8 cellular contexts compared by ENCODE assay signal in genomic region chr19:36060430-36060829, GRCh38. TPM values are rescaled to one million over a fixed set of nuclear protein-coding genes. Genes with fewer than 3 reads are reported as not detected.
DNase-seq lines count a peak whose midpoint lies in the region; ATAC-seq and TF ChIP-seq lines count a peak whose summit lies in the region.

No MANE protein-coding gene starts in this region.

- no peaks in the 10 kb centered on the region for H3F3A ChIP-seq in DOHH2 (ENCODE audit: control insufficient read depth, insufficient read depth)

- no peaks in the 10 kb centered on the region for H3K9me2 ChIP-seq in DOHH2 (replicated peaks; ENCODE audit: control insufficient read depth, low read length)

- peaks cover 3% of the 10 kb centered on the region for H4K20me1 ChIP-seq in DOHH2 (ENCODE audit: control insufficient read depth, insufficient read depth, low read depth, low read length)

- H3K9me3 ChIP-seq in DOHH2 (ENCODE audit: control insufficient read depth, insufficient read depth, low read length) (no peaks in the 10 kb centered on the region), prostate gland (no peaks in the 10 kb centered on the region)

- H3K4me3 ChIP-seq in DOHH2 (ENCODE audit: low read length) (no peak overlapping the region), retinal pigment epithelial cell (ENCODE audit: low read length) (no peak overlapping the region), prostate gland (no peak overlapping the region)

- H3K4me2 ChIP-seq in DOHH2 (ENCODE audit: low read length) = no peak overlapping the region

- 78% methylated on average over 4 of the region's 4 CpGs for WGBS in prostate gland

- H3K27me3 ChIP-seq in DOHH2 (ENCODE audit: control insufficient read depth, low read length) (no peaks in the 10 kb centered on the region), prostate gland (replicated peaks; ENCODE audit: insufficient read depth) (no peaks in the 10 kb centered on the region)

- TF ChIP-seq POLR2A in prostate gland (IDR thresholded peaks at IDR 0.05) = no peak

- intact Hi-C loops in Right ventricle myocardium superior (cut with DNase I) = loop anchor here (5.0 kb wide), 1 partner anchor 112 kb away; no protein-coding TSS in a partner anchor
- intact Hi-C loops in prostate gland (cut with DNase I) = no loop called here

- H3K79me2 ChIP-seq in DOHH2 (ENCODE audit: control insufficient read depth, low read length) = peaks cover 62% of the 10 kb centered on the region

- no peak overlapping the region for H3K27ac ChIP-seq in DOHH2 (ENCODE audit: low read depth, low read length)
- H3K27ac ChIP-seq in prostate gland = no peak overlapping the region

- peak; percentile 93 for ATAC-seq in Right ventricle myocardium superior (ENCODE audit: poor library complexity)
- no peak for ATAC-seq in GM18867 (IDR thresholded peaks at IDR 0.05; ENCODE audit: unreplicated experiment)
- ATAC-seq in HG02970 (IDR thresholded peaks at IDR 0.05; ENCODE audit: low FRiP score, unreplicated experiment) = no peak

- TF ChIP-seq CTCF in DOHH2 (IDR thresholded peaks at IDR 0.05; ENCODE audit: low read depth, low read length, poor library complexity, severe bottlenecking) (peak; percentile 52), retinal pigment epithelial cell (conservative IDR thresholded peaks at IDR 0.05; ENCODE audit: low read depth, low read length) (peak; percentile 78), prostate gland (IDR thresholded peaks at IDR 0.05) (peak in 2 of 4 experiments; percentile 32 to 50)

- H3K36me3 ChIP-seq in DOHH2 (ENCODE audit: control insufficient read depth, low read length) (peaks cover 82% of the 10 kb centered on the region), prostate gland (no peaks in the 10 kb centered on the region)

- DNase-seq in Kasumi-1 (lab: John Stamatoyannopoulos, UW) (peak; percentile 44 to 53), Right ventricle myocardium superior (peak; percentile 67), retinal pigment epithelial cell (ENCODE audit: low read depth) (peak; percentile 23), prostate gland (ENCODE audit: low spot score) (no peak)
- peak; percentile 24 for DNase-seq in activated naive CD4-positive, alpha-beta T cell treated with anti-CD3 and anti-CD28 coated beads, Interleukin-2, amount 50 U/mL, for 16 hours

- H3K4me1 ChIP-seq in DOHH2 (ENCODE audit: control insufficient read depth, low read length) (peaks cover 15% of the 10 kb centered on the region), prostate gland (replicated peaks) (no peaks in the 10 kb centered on the region)

RNA-seq across cellular contexts. Expression of gene WDR62, which starts 5.7 kb away (rescaled TPM):
- total RNA-seq in Right ventricle myocardium superior = 28.3 TPM
- 10 to 100 TPM in 1 of 2 donors, under 1 TPM in 1; 0.64 to 28.6 TPM for total RNA-seq in prostate gland

RNA-seq across cellular contexts. Expression of gene THAP8, which starts 6.3 kb away (rescaled TPM):
- total RNA-seq in Right ventricle myocardium superior (4.2 TPM), prostate gland (10 to 100 TPM; 12.0 to 21.9 TPM)

RNA-seq across cellular contexts. Expression of gene CLIP3, which starts 27.8 kb away (rescaled TPM):
- total RNA-seq in Right ventricle myocardium superior (4.1 TPM), prostate gland (10 to 100 TPM in 1 of 2 donors, 1 to 10 TPM in 1; 7.4 to 31.2 TPM)

RNA-seq across cellular contexts. Expression of gene ALKBH6, which starts 46.4 kb away (rescaled TPM):
- total RNA-seq in Right ventricle myocardium superior (9.4 TPM), prostate gland (10 to 100 TPM; 42.0 to 49.0 TPM)

RNA-seq across cellular contexts. Expression of gene OVOL3, which starts 50.5 kb away (rescaled TPM):
- total RNA-seq in Right ventricle myocardium superior (not detected), prostate gland (not detected)
